32 cellular contexts compared by ENCODE assay signal in genomic region chr11:4979021-4979420, GRCh38. TPM values are rescaled to one million over a fixed set of nuclear protein-coding genes. Genes with fewer than 3 reads are reported as not detected.
"Had no signal": no experiment of that assay in that cellular context is flagged by ENCODE, and none has a peak within 500 bp of the region (broad histone marks: within the 10 kb centered on the region; RNA-seq: fewer than 3 reads in every experiment).

No MANE protein-coding gene starts in this region.

- H3K4me1 ChIP-seq: adrenal gland, Peyer's patch had no signal

- H3K27ac ChIP-seq: adrenal gland, KMS-11, Peyer's patch, SK-N-MC had no signal

- DNase-seq: activated CD4-positive, alpha-beta T cell treated with anti-CD3 and anti-CD28 coated beads, Interleukin-2, amount 10 ng/mL, durations not matched to agents 7 days and 5 days; activated CD4-positive, alpha-beta T cell treated with anti-CD3 and anti-CD28 coated beads, Interleukin-2, amount 50 U/mL, for 48 hours; activated CD8-positive, alpha-beta T cell treated with anti-CD3 and anti-CD28 coated beads, Interleukin-2, amount 10 ng/mL, durations not matched to agents 7 days and 5 days; activated gamma-delta T cell treated with Interleukin-2 at 50 U/mL for 16 hours; activated naive CD4-positive, alpha-beta T cell treated with anti-CD3 and anti-CD28 coated beads for 36 hours; activated T-cell treated with anti-CD3 and anti-CD28 coated beads, Interleukin-2, amount 50 U/mL, for 4 hours; adrenal gland; caudate nucleus; NCI-H1417; NCI-H146; NCI-H187; NCI-H2029 treated with DMSO at 0.1 percent for 48 hours; NCI-H226; NCI-H446 treated with DMSO at 0.1 percent for 48 hours; NCI-H524; NCI-H69; NK-92 treated with Interleukin-12 subunit alpha and Interleukin-12 subunit beta, amount 100 ng/mL, for 24 hours; PC-3; Peyer's patch; RPMI8226 had no signal

- FAIRE-seq: astrocyte, bronchial epithelial cell, TTC549 had no signal

- H3K27me3 ChIP-seq: adrenal gland, Peyer's patch had no signal

- ATAC-seq: activated CD8-positive, alpha-beta T cell treated with anti-CD3 and anti-CD28 coated beads, Interleukin-2, amount 10 ng/mL, durations not matched to agents 7 days and 5 days; activated naive CD4-positive, alpha-beta T cell treated with anti-CD3 and anti-CD28 coated beads, Interleukin-2, amount 50 U/mL, for 72 hours; activated T-cell treated with anti-CD3 and anti-CD28 coated beads, Interleukin-2, amount 50 U/mL, for 4 hours; PC-3; Right ventricle myocardium inferior had no signal

RNA-seq across cellular contexts. Expression of gene OR51L1, which starts 15.6 kb away (rescaled TPM):
- total RNA-seq: activated CD4-positive, alpha-beta T cell treated with anti-CD3 and anti-CD28 coated beads, Interleukin-2, amount 10 ng/mL, durations not matched to agents 7 days and 5 days; activated CD8-positive, alpha-beta T cell treated with anti-CD3 and anti-CD28 coated beads, Interleukin-2, amount 10 ng/mL, durations not matched to agents 7 days and 5 days; activated naive CD4-positive, alpha-beta T cell treated with anti-CD3 and anti-CD28 coated beads for 36 hours; activated naive CD4-positive, alpha-beta T cell treated with anti-CD3 and anti-CD28 coated beads, Interleukin-2, amount 50 U/mL, for 72 hours; activated T-cell treated with anti-CD3 and anti-CD28 coated beads, Interleukin-2, amount 50 U/mL, for 4 hours; activated T-helper 1 cell treated with anti-CD3 and anti-CD28 coated beads, Interleukin-12 subunit alpha, Interleukin-12 subunit beta, Interleukin-2, Interleukin-4 antibody, amounts not matched to agents 30 ng/mL and 10 ng/mL and 1 ng/mL, durations not matched to agents 14 hours and 24 hours and 36 hours; adrenal gland; astrocyte; bronchial epithelial cell; chondrocyte; LHCN-M2; PC-3; Peyer's patch; Right ventricle myocardium inferior; T-helper 1 cell treated with Interleukin-12 subunit alpha and Interleukin-12 subunit beta and Interleukin-4 antibody, amounts not matched to agents 30 ng/mL and 1 ng/mL, for 36 hours; T-helper 2 cell treated with Interferon-gamma antibody and Interleukin-4, amounts not matched to agents 100 ng/mL and 5 ng/mL, for 36 hours had no signal
- polyA plus RNA-seq: adrenal gland had no signal

RNA-seq across cellular contexts. Expression of gene OR51A2, which starts 23.5 kb away (rescaled TPM):
- total RNA-seq: activated CD4-positive, alpha-beta T cell treated with anti-CD3 and anti-CD28 coated beads, Interleukin-2, amount 10 ng/mL, durations not matched to agents 7 days and 5 days; activated CD8-positive, alpha-beta T cell treated with anti-CD3 and anti-CD28 coated beads, Interleukin-2, amount 10 ng/mL, durations not matched to agents 7 days and 5 days; activated naive CD4-positive, alpha-beta T cell treated with anti-CD3 and anti-CD28 coated beads for 36 hours; activated naive CD4-positive, alpha-beta T cell treated with anti-CD3 and anti-CD28 coated beads, Interleukin-2, amount 50 U/mL, for 72 hours; activated T-cell treated with anti-CD3 and anti-CD28 coated beads, Interleukin-2, amount 50 U/mL, for 4 hours; activated T-helper 1 cell treated with anti-CD3 and anti-CD28 coated beads, Interleukin-12 subunit alpha, Interleukin-12 subunit beta, Interleukin-2, Interleukin-4 antibody, amounts not matched to agents 30 ng/mL and 10 ng/mL and 1 ng/mL, durations not matched to agents 14 hours and 24 hours and 36 hours; adrenal gland; astrocyte; bronchial epithelial cell; chondrocyte; LHCN-M2; PC-3; Peyer's patch; Right ventricle myocardium inferior; T-helper 1 cell treated with Interleukin-12 subunit alpha and Interleukin-12 subunit beta and Interleukin-4 antibody, amounts not matched to agents 30 ng/mL and 1 ng/mL, for 36 hours; T-helper 2 cell treated with Interferon-gamma antibody and Interleukin-4, amounts not matched to agents 100 ng/mL and 5 ng/mL, for 36 hours had no signal
- polyA plus RNA-seq: adrenal gland had no signal

RNA-seq across cellular contexts. Expression of gene OR51A4, which starts 31.6 kb away (rescaled TPM):
- total RNA-seq: activated CD4-positive, alpha-beta T cell treated with anti-CD3 and anti-CD28 coated beads, Interleukin-2, amount 10 ng/mL, durations not matched to agents 7 days and 5 days; activated CD8-positive, alpha-beta T cell treated with anti-CD3 and anti-CD28 coated beads, Interleukin-2, amount 10 ng/mL, durations not matched to agents 7 days and 5 days; activated naive CD4-positive, alpha-beta T cell treated with anti-CD3 and anti-CD28 coated beads for 36 hours; activated naive CD4-positive, alpha-beta T cell treated with anti-CD3 and anti-CD28 coated beads, Interleukin-2, amount 50 U/mL, for 72 hours; activated T-cell treated with anti-CD3 and anti-CD28 coated beads, Interleukin-2, amount 50 U/mL, for 4 hours; activated T-helper 1 cell treated with anti-CD3 and anti-CD28 coated beads, Interleukin-12 subunit alpha, Interleukin-12 subunit beta, Interleukin-2, Interleukin-4 antibody, amounts not matched to agents 30 ng/mL and 10 ng/mL and 1 ng/mL, durations not matched to agents 14 hours and 24 hours and 36 hours; adrenal gland; astrocyte; bronchial epithelial cell; chondrocyte; LHCN-M2; PC-3; Peyer's patch; Right ventricle myocardium inferior; T-helper 1 cell treated with Interleukin-12 subunit alpha and Interleukin-12 subunit beta and Interleukin-4 antibody, amounts not matched to agents 30 ng/mL and 1 ng/mL, for 36 hours; T-helper 2 cell treated with Interferon-gamma antibody and Interleukin-4, amounts not matched to agents 100 ng/mL and 5 ng/mL, for 36 hours had no signal
- polyA plus RNA-seq: adrenal gland had no signal

RNA-seq across cellular contexts. Expression of gene OR51G1, which starts 54.9 kb away (rescaled TPM):
- total RNA-seq: activated CD4-positive, alpha-beta T cell treated with anti-CD3 and anti-CD28 coated beads, Interleukin-2, amount 10 ng/mL, durations not matched to agents 7 days and 5 days; activated CD8-positive, alpha-beta T cell treated with anti-CD3 and anti-CD28 coated beads, Interleukin-2, amount 10 ng/mL, durations not matched to agents 7 days and 5 days; activated naive CD4-positive, alpha-beta T cell treated with anti-CD3 and anti-CD28 coated beads for 36 hours; activated naive CD4-positive, alpha-beta T cell treated with anti-CD3 and anti-CD28 coated beads, Interleukin-2, amount 50 U/mL, for 72 hours; activated T-cell treated with anti-CD3 and anti-CD28 coated beads, Interleukin-2, amount 50 U/mL, for 4 hours; activated T-helper 1 cell treated with anti-CD3 and anti-CD28 coated beads, Interleukin-12 subunit alpha, Interleukin-12 subunit beta, Interleukin-2, Interleukin-4 antibody, amounts not matched to agents 30 ng/mL and 10 ng/mL and 1 ng/mL, durations not matched to agents 14 hours and 24 hours and 36 hours; adrenal gland; astrocyte; bronchial epithelial cell; chondrocyte; LHCN-M2; PC-3; Peyer's patch; Right ventricle myocardium inferior; T-helper 1 cell treated with Interleukin-12 subunit alpha and Interleukin-12 subunit beta and Interleukin-4 antibody, amounts not matched to agents 30 ng/mL and 1 ng/mL, for 36 hours; T-helper 2 cell treated with Interferon-gamma antibody and Interleukin-4, amounts not matched to agents 100 ng/mL and 5 ng/mL, for 36 hours had no signal
- polyA plus RNA-seq: adrenal gland had no signal

RNA-seq across cellular contexts. Expression of gene OR51G2, which starts 59.9 kb away (rescaled TPM):
- total RNA-seq: activated CD4-positive, alpha-beta T cell treated with anti-CD3 and anti-CD28 coated beads, Interleukin-2, amount 10 ng/mL, durations not matched to agents 7 days and 5 days; activated CD8-positive, alpha-beta T cell treated with anti-CD3 and anti-CD28 coated beads, Interleukin-2, amount 10 ng/mL, durations not matched to agents 7 days and 5 days; activated naive CD4-positive, alpha-beta T cell treated with anti-CD3 and anti-CD28 coated beads for 36 hours; activated naive CD4-positive, alpha-beta T cell treated with anti-CD3 and anti-CD28 coated beads, Interleukin-2, amount 50 U/mL, for 72 hours; activated T-cell treated with anti-CD3 and anti-CD28 coated beads, Interleukin-2, amount 50 U/mL, for 4 hours; activated T-helper 1 cell treated with anti-CD3 and anti-CD28 coated beads, Interleukin-12 subunit alpha, Interleukin-12 subunit beta, Interleukin-2, Interleukin-4 antibody, amounts not matched to agents 30 ng/mL and 10 ng/mL and 1 ng/mL, durations not matched to agents 14 hours and 24 hours and 36 hours; adrenal gland; astrocyte; bronchial epithelial cell; chondrocyte; LHCN-M2; PC-3; Peyer's patch; Right ventricle myocardium inferior; T-helper 1 cell treated with Interleukin-12 subunit alpha and Interleukin-12 subunit beta and Interleukin-4 antibody, amounts not matched to agents 30 ng/mL and 1 ng/mL, for 36 hours; T-helper 2 cell treated with Interferon-gamma antibody and Interleukin-4, amounts not matched to agents 100 ng/mL and 5 ng/mL, for 36 hours had no signal
- polyA plus RNA-seq: adrenal gland had no signal
